8 cellular contexts compared by ENCODE assay signal in genomic region chr19:45424191-45425058, GRCh38. TPM values are rescaled to one million over a fixed set of nuclear protein-coding genes. Genes with fewer than 3 reads are reported as not detected.
DNase-seq lines count a peak whose midpoint lies in the region; ATAC-seq, FAIRE-seq and TF ChIP-seq lines count a peak whose summit lies in the region.

No MANE protein-coding gene starts in this region.

- ATAC-seq in GM12878: peak; percentile 42
- ATAC-seq in GM21423 (IDR thresholded peaks at IDR 0.05; ENCODE audit: unreplicated experiment): no peak
- no peak for ATAC-seq in GM18858 (IDR thresholded peaks at IDR 0.05; ENCODE audit: unreplicated experiment)

- 2% methylated on average over 21 of the region's 24 CpGs for WGBS in GM12878 (ENCODE audit: insufficient coverage, insufficient replicate concordance, low lambda C conversion rate, missing lambda C conversion rate)

- H3K4me2 ChIP-seq in GM12878 (ENCODE audit: control insufficient read depth, insufficient read depth) (peak overlapping the region; percentile 99), skeletal muscle satellite cell (ENCODE audit: low read length) (peak overlapping the region; percentile 87)

- no peak for TF ChIP-seq POLR2A in GM12878 (IDR thresholded peaks at IDR 0.05; ENCODE audit: low read depth, low read length)

- RAD21 ChIA-PET in GM12878 (lab: Charles Lee; ENCODE audit: unreplicated experiment): interaction anchor here (0.7 to 3.5 kb wide), 8 partner anchors 15 to 268 kb away, joined by 3 to 15 read pairs (median 4); partner anchors contain the start of genes PPP1R13L and QPCTL

- H3K9me3 Mint-ChIP-seq in HFFc6: no peaks in the 10 kb centered on the region

- FAIRE-seq in GM12878 (lab: Jason Lieb, UNC): no peak

- CTCF ChIA-PET in GM12878 (lab: Yijun Ruan, JAX): interaction anchor here (0.6 to 3.0 kb wide), 8 partner anchors 15 to 62 kb away, joined by 3 to 25 read pairs (median 4); no protein-coding TSS in a partner anchor

- POLR2A ChIA-PET in GM12878 (lab: Charles Lee): interaction anchor here (0.6 to 2.4 kb wide), 11 partner anchors 14 to 369 kb away, joined by 3 to 16 read pairs (median 5); partner anchors contain the start of gene PPP1R13L

- in situ Hi-C loops in GM12878 (cut with MboI): no loop called here

- H3K4me1 ChIP-seq in GM12878 (ENCODE audit: control insufficient read depth, insufficient read depth, low read length) (peaks cover 27% of the 10 kb centered on the region), iPS-18a (ENCODE audit: control insufficient read depth, low read depth, low read length) (peaks cover 11% of the 10 kb centered on the region), skeletal muscle satellite cell (ENCODE audit: control insufficient read depth, insufficient read depth, low read length) (peaks cover 54% of the 10 kb centered on the region)

- no peak for TF ChIP-seq EP300 in GM12878 (IDR thresholded peaks at IDR 0.05; ENCODE audit: borderline replicate concordance in 1 of 2, control insufficient read depth in 1 of 2, low read depth in 2 of 2, low read length in 2 of 2)

- SMC1A ChIA-PET in GM12878 (lab: Charles Lee; ENCODE audit: uncharacterized antibody, unreplicated experiment): interaction anchor here (0.6 to 3.7 kb wide), 4 partner anchors 21 to 345 kb away, joined by 3 to 18 read pairs (median 3); no protein-coding TSS in a partner anchor

- H3K27ac ChIP-seq in GM12878 (ENCODE audit: control insufficient read depth, insufficient read depth) (peak overlapping the region; percentile 91), iPS-18a (ENCODE audit: low read length) (peak overlapping the region; percentile 80)

- TF ChIP-seq RAD21 in GM12878 (IDR thresholded peaks at IDR 0.05; ENCODE audit: insufficient read depth, low read depth, low read length): no peak

- TF ChIP-seq CTCF in HFFc6 (IDR thresholded peaks at IDR 0.05) (no peak), GM12878 (IDR thresholded peaks at IDR 0.05 in 2 of 3, conservative IDR thresholded peaks at IDR 0.05 in 1 of 3; ENCODE audit: control insufficient read depth in 2 of 3, extremely low read depth in 1 of 3, insufficient read depth in 1 of 3, low read depth in 3 of 3, low read length in 3 of 3) (no peak)

- H3K9ac ChIP-seq in GM12878 (ENCODE audit: control insufficient read depth, insufficient read depth, low read length) (peak overlapping the region; percentile 80), iPS-18a (ENCODE audit: low read length) (peak overlapping the region; percentile 67), skeletal muscle satellite cell (ENCODE audit: low read depth, low read length) (peak overlapping the region; percentile 90)

- H3K4me1 Mint-ChIP-seq in HFFc6 (ENCODE audit: low read depth): peaks cover 70% of the 10 kb centered on the region

- peak overlapping the region; percentile 97 for H3K4me3 Mint-ChIP-seq in HFFc6

- H4K20me1 ChIP-seq in GM12878 (ENCODE audit: control insufficient read depth, insufficient read depth): no peaks in the 10 kb centered on the region

- peak overlapping the region; percentile 99 for H3K27ac Mint-ChIP-seq in HFFc6

- H3K36me3 ChIP-seq in GM12878 (ENCODE audit: control insufficient read depth in 2 of 2, insufficient read depth in 2 of 2, low read length in 1 of 2): no peaks in the 10 kb centered on the region
- no peaks in the 10 kb centered on the region for H3K36me3 ChIP-seq in iPS-18a (ENCODE audit: control insufficient read depth, low read depth, low read length)
- H3K36me3 ChIP-seq in skeletal muscle satellite cell (ENCODE audit: insufficient read depth, low read length): peaks cover 20% of the 10 kb centered on the region

- peaks cover 16% of the 10 kb centered on the region for H3K79me2 ChIP-seq in GM12878 (ENCODE audit: control insufficient read depth, insufficient read depth, low read length)

- peaks cover 9% of the 10 kb centered on the region for H3K27me3 Mint-ChIP-seq in HFFc6 (ENCODE audit: insufficient read depth)

- no peaks in the 10 kb centered on the region for H3K27me3 ChIP-seq in GM12878 (replicated peaks in 1 of 2; ENCODE audit: control insufficient read depth in 2 of 2, insufficient read depth in 2 of 2, low read length in 1 of 2)
- H3K27me3 ChIP-seq in iPS-18a (ENCODE audit: control insufficient read depth, insufficient read depth, low read length): peaks cover 4% of the 10 kb centered on the region
- H3K27me3 ChIP-seq in skeletal muscle satellite cell (ENCODE audit: control insufficient read depth, insufficient read depth, low read length): no peaks in the 10 kb centered on the region

- peak overlapping the region; percentile 88 for H2AFZ ChIP-seq in GM12878 (ENCODE audit: control insufficient read depth, low read depth, low read length)

- intact Hi-C loops in GM12878 (cut with micrococcal nuclease; ENCODE audit: unreplicated experiment): no loop called here

- H3K4me3 ChIP-seq in GM12878 (peak overlapping the region; percentile 82), iPS-18a (ENCODE audit: low read length) (peak overlapping the region; percentile 86), skeletal muscle satellite cell (ENCODE audit: low read length) (peak overlapping the region; percentile 82)

- H3K9me3 ChIP-seq in GM12878 (replicated peaks; ENCODE audit: control insufficient read depth, insufficient read depth, low read length): no peaks in the 10 kb centered on the region
- no peaks in the 10 kb centered on the region for H3K9me3 ChIP-seq in iPS-18a (ENCODE audit: control insufficient read depth, low read depth, low read length)
- no peaks in the 10 kb centered on the region for H3K9me3 ChIP-seq in skeletal muscle satellite cell (replicated peaks; ENCODE audit: low read length)

- peaks cover 15% of the 10 kb centered on the region for H3K36me3 Mint-ChIP-seq in HFFc6 (ENCODE audit: low read depth)

- BruUV-seq in GM12878 (replicated peaks; lab: Mats Ljungman, UMichigan): no TSS peak

- DNase-seq in DMS153 treated with DMSO at 0.1 percent for 48 hours (lab: John Stamatoyannopoulos, UW; ENCODE audit: unreplicated experiment) (peak; percentile 51), HFFc6 (peak; percentile 96), RKO (ENCODE audit: low spot score) (peak; percentile 100), GM12878 (ENCODE audit: low read depth, low spot score) (no peak)

RNA-seq across cellular contexts. Expression of gene ERCC1, which starts 0.7 kb away (rescaled TPM):
- total RNA-seq in HFFc6 (2021; fragmentation: NEBNext Ultra II Directional; extraction: Animal tissue kit (Norgen Biotek cat#: 25700)): 100 to 1,000 TPM; 106 to 129 (median 117) TPM
- 59.3 and 59.4 TPM in 2 replicates for total RNA-seq in GM12878 (2013; cell fraction: nucleolus; rRNA removed)
- 74.7 and 82.6 TPM in 2 replicates for total RNA-seq in GM12878 (2014; rRNA removed)
- 45.4 and 57.2 TPM in 2 replicates for total RNA-seq in GM12878 (2014; rRNA removed; fragmentation: Illumina TruSeq; extraction: Trizol)
- total RNA-seq in GM12878 (2021): 70.1 and 75.3 TPM in 2 replicates
- polyA plus RNA-seq in GM12878 (2011; ENCODE audit: low read depth): 161 TPM
- polyA plus RNA-seq in GM12878 (2011; rRNA removed): 36.8 and 65.0 TPM in 2 replicates
- polyA plus RNA-seq in GM12878 (2011; cell fraction: cytosol; rRNA removed): 105 and 127 TPM in 2 replicates
- 101 and 105 TPM in 2 replicates for polyA plus RNA-seq in GM12878 (2011; cell fraction: nucleus; rRNA removed)
- polyA plus RNA-seq in GM12878 (2012): 49.9 and 53.1 TPM in 2 replicates
- 23.1 and 52.0 TPM in 2 replicates for polyA plus RNA-seq in GM12878 (2014; fragmentation: Illumina TruSeq; extraction: Trizol)
- polyA plus RNA-seq in GM12878 (2014; fragmentation: Nextera tagmentation; extraction: Ambion mirVana): 10 to 100 TPM; 14.7 to 36.8 TPM
- 104 and 113 TPM in 2 replicates for polyA plus RNA-seq in GM12878 (2014; rRNA removed)
- polyA plus RNA-seq in GM12878 (2016; fragmentation: Nextera tagmentation; extraction: Ambion mirVana): 10 to 100 TPM; 54.2 to 66.8 TPM
- 51.6 and 101 TPM in 2 replicates for polyA minus RNA-seq in GM12878 (2011; rRNA and poly(A)+ RNA removed)
- 45.3 and 49.4 TPM in 2 replicates for polyA minus RNA-seq in GM12878 (2011; cell fraction: cytosol; rRNA and poly(A)+ RNA removed)
- 28.0 and 31.4 TPM in 2 replicates for polyA minus RNA-seq in GM12878 (2011; cell fraction: nucleus; rRNA and poly(A)+ RNA removed)
- 167 and 201 TPM in 2 replicates for total RNA-seq in skeletal muscle satellite cell (2012; rRNA removed)

RNA-seq across cellular contexts. Expression of gene POLR1G, which starts 18.0 kb away (rescaled TPM):
- 10 to 100 TPM; 13.7 to 25.8 (median 15.1) TPM for total RNA-seq in HFFc6 (2021; fragmentation: NEBNext Ultra II Directional; extraction: Animal tissue kit (Norgen Biotek cat#: 25700))
- 2.6 and 3.9 TPM in 2 replicates for total RNA-seq in GM12878 (2013; cell fraction: nucleolus; rRNA removed)
- total RNA-seq in GM12878 (2014; rRNA removed): 18.4 and 30.9 TPM in 2 replicates
- 19.5 and 23.2 TPM in 2 replicates for total RNA-seq in GM12878 (2014; rRNA removed; fragmentation: Illumina TruSeq; extraction: Trizol)
- 18.8 TPM in 2 replicates for total RNA-seq in GM12878 (2021)
- polyA plus RNA-seq in GM12878 (2011; ENCODE audit: low read depth): 1.3 TPM
- polyA plus RNA-seq in GM12878 (2011; rRNA removed): 3.1 and 5.0 TPM in 2 replicates
- 5.4 and 6.9 TPM in 2 replicates for polyA plus RNA-seq in GM12878 (2011; cell fraction: cytosol; rRNA removed)
- 2.1 and 4.8 TPM in 2 replicates for polyA plus RNA-seq in GM12878 (2011; cell fraction: nucleus; rRNA removed)
- 3.3 and 4.2 TPM in 2 replicates for polyA plus RNA-seq in GM12878 (2012)
- 13.3 and 22.1 TPM in 2 replicates for polyA plus RNA-seq in GM12878 (2014; fragmentation: Illumina TruSeq; extraction: Trizol)
- polyA plus RNA-seq in GM12878 (2014; fragmentation: Nextera tagmentation; extraction: Ambion mirVana): 1 to 10 TPM; 2.0 to 5.4 TPM
- 17.4 and 24.4 TPM in 2 replicates for polyA plus RNA-seq in GM12878 (2014; rRNA removed)
- polyA plus RNA-seq in GM12878 (2016; fragmentation: Nextera tagmentation; extraction: Ambion mirVana): 10 to 100 TPM; 23.2 to 24.3 TPM
- polyA minus RNA-seq in GM12878 (2011; rRNA and poly(A)+ RNA removed): 2.6 and 3.6 TPM in 2 replicates
- 4.0 and 6.8 TPM in 2 replicates for polyA minus RNA-seq in GM12878 (2011; cell fraction: cytosol; rRNA and poly(A)+ RNA removed)
- 1.3 and 3.3 TPM in 2 replicates for polyA minus RNA-seq in GM12878 (2011; cell fraction: nucleus; rRNA and poly(A)+ RNA removed)
- total RNA-seq in skeletal muscle satellite cell (2012; rRNA removed): 11.9 and 16.6 TPM in 2 replicates

RNA-seq across cellular contexts. Expression of gene PPP1R13L, which starts 19.6 kb away (rescaled TPM):
- total RNA-seq in HFFc6 (2021; fragmentation: NEBNext Ultra II Directional; extraction: Animal tissue kit (Norgen Biotek cat#: 25700)): 10 to 100 TPM; 10.2 to 24.7 (median 22.2) TPM
- total RNA-seq in GM12878 (2013; cell fraction: nucleolus; rRNA removed): 34.6 and 46.1 TPM in 2 replicates
- 1.8 and 2.5 TPM in 2 replicates for total RNA-seq in GM12878 (2014; rRNA removed)
- 1.2 and 1.3 TPM in 2 replicates for total RNA-seq in GM12878 (2014; rRNA removed; fragmentation: Illumina TruSeq; extraction: Trizol)
- total RNA-seq in GM12878 (2021): 10.0 and 11.0 TPM in 2 replicates
- 15.1 TPM for polyA plus RNA-seq in GM12878 (2011; ENCODE audit: low read depth)
- 2.3 and 2.4 TPM in 2 replicates for polyA plus RNA-seq in GM12878 (2011; rRNA removed)
- polyA plus RNA-seq in GM12878 (2011; cell fraction: cytosol; rRNA removed): 3.5 and 3.6 TPM in 2 replicates
- 15.1 and 17.8 TPM in 2 replicates for polyA plus RNA-seq in GM12878 (2011; cell fraction: nucleus; rRNA removed)
- 23.7 and 26.2 TPM in 2 replicates for polyA plus RNA-seq in GM12878 (2012)
- 3.0 and 3.3 TPM in 2 replicates for polyA plus RNA-seq in GM12878 (2014; fragmentation: Illumina TruSeq; extraction: Trizol)
- polyA plus RNA-seq in GM12878 (2014; fragmentation: Nextera tagmentation; extraction: Ambion mirVana): 1 to 10 TPM in 1 of 2 experiments, under 1 TPM in 1; 0.40 to 1.9 TPM
- polyA plus RNA-seq in GM12878 (2014; rRNA removed): 4.4 and 4.7 TPM in 2 replicates
- 1 to 10 TPM; 2.4 to 2.6 TPM for polyA plus RNA-seq in GM12878 (2016; fragmentation: Nextera tagmentation; extraction: Ambion mirVana)
- polyA minus RNA-seq in GM12878 (2011; rRNA and poly(A)+ RNA removed): 2.3 and 4.3 TPM in 2 replicates
- polyA minus RNA-seq in GM12878 (2011; cell fraction: cytosol; rRNA and poly(A)+ RNA removed): 2.5 and 4.3 TPM in 2 replicates
- 3.1 and 4.4 TPM in 2 replicates for polyA minus RNA-seq in GM12878 (2011; cell fraction: nucleus; rRNA and poly(A)+ RNA removed)
- total RNA-seq in skeletal muscle satellite cell (2012; rRNA removed): 0.25 and 0.66 TPM in 2 replicates

RNA-seq across cellular contexts. Expression of gene FOSB, which starts 43.4 kb away (rescaled TPM):
- 10 to 100 TPM; 35.0 to 71.5 (median 62.9) TPM for total RNA-seq in HFFc6 (2021; fragmentation: NEBNext Ultra II Directional; extraction: Animal tissue kit (Norgen Biotek cat#: 25700))
- 2.5 and 2.8 TPM in 2 replicates for total RNA-seq in GM12878 (2013; cell fraction: nucleolus; rRNA removed)
- total RNA-seq in GM12878 (2014; rRNA removed) (0.11 and 0.44 TPM in 2 replicates), GM12878 (2014; rRNA removed; fragmentation: Illumina TruSeq; extraction: Trizol) (0.14 and 0.31 TPM in 2 replicates), GM12878 (2021) (0.56 and 0.69 TPM in 2 replicates)
- polyA plus RNA-seq in GM12878 (2011; ENCODE audit: low read depth): 0.52 TPM
- polyA plus RNA-seq in GM12878 (2011; rRNA removed) (0.13 and 0.20 TPM in 2 replicates), GM12878 (2014; fragmentation: Illumina TruSeq; extraction: Trizol) (0.28 and 0.35 TPM in 2 replicates), GM12878 (2014; fragmentation: Nextera tagmentation; extraction: Ambion mirVana) (under 1 TPM; 0.06 to 0.07 TPM), GM12878 (2014; rRNA removed) (0.24 and 0.34 TPM in 2 replicates), GM12878 (2016; fragmentation: Nextera tagmentation; extraction: Ambion mirVana) (under 1 TPM; 0.29 to 0.45 TPM)
- polyA plus RNA-seq in GM12878 (2011; cell fraction: cytosol; rRNA removed): 0.25 and 0.34 TPM in 2 replicates
- polyA plus RNA-seq in GM12878 (2011; cell fraction: nucleus; rRNA removed): 1.6 and 1.8 TPM in 2 replicates
- polyA plus RNA-seq in GM12878 (2012): 0.83 and 1.1 TPM in 2 replicates
- 1.8 and 2.5 TPM in 2 replicates for polyA minus RNA-seq in GM12878 (2011; rRNA and poly(A)+ RNA removed)
- polyA minus RNA-seq in GM12878 (2011; cell fraction: cytosol; rRNA and poly(A)+ RNA removed): not detected in 2 replicates
- 3.9 and 7.5 TPM in 2 replicates for polyA minus RNA-seq in GM12878 (2011; cell fraction: nucleus; rRNA and poly(A)+ RNA removed)
- total RNA-seq in skeletal muscle satellite cell (2012; rRNA removed): 0.66 and 1.0 TPM in 2 replicates

RNA-seq across cellular contexts. Expression of gene ERCC2, which starts 54.1 kb away (rescaled TPM):
- total RNA-seq in HFFc6 (2021; fragmentation: NEBNext Ultra II Directional; extraction: Animal tissue kit (Norgen Biotek cat#: 25700)): 100 to 1,000 TPM in 1 of 6 experiments, 10 to 100 TPM in 5; 80.2 to 108 (median 87.8) TPM
- total RNA-seq in GM12878 (2013; cell fraction: nucleolus; rRNA removed): 19.5 and 22.8 TPM in 2 replicates
- total RNA-seq in GM12878 (2014; rRNA removed) (16.9 and 18.8 TPM in 2 replicates), GM12878 (2014; rRNA removed; fragmentation: Illumina TruSeq; extraction: Trizol) (7.5 and 7.7 TPM in 2 replicates), GM12878 (2021) (38.7 and 40.1 TPM in 2 replicates)
- polyA plus RNA-seq in GM12878 (2011; ENCODE audit: low read depth): 8.8 TPM
- polyA plus RNA-seq in GM12878 (2011; rRNA removed) (7.4 and 27.2 TPM in 2 replicates), GM12878 (2014; fragmentation: Illumina TruSeq; extraction: Trizol) (7.6 and 20.5 TPM in 2 replicates), GM12878 (2014; fragmentation: Nextera tagmentation; extraction: Ambion mirVana) (1 to 10 TPM; 1.3 to 2.4 TPM), GM12878 (2014; rRNA removed) (20.6 and 24.9 TPM in 2 replicates), GM12878 (2016; fragmentation: Nextera tagmentation; extraction: Ambion mirVana) (10 to 100 TPM in 1 of 2 experiments, 1 to 10 TPM in 1; 9.8 to 12.5 TPM)
- polyA plus RNA-seq in GM12878 (2011; cell fraction: cytosol; rRNA removed): 16.8 and 18.1 TPM in 2 replicates
- 73.9 and 87.0 TPM in 2 replicates for polyA plus RNA-seq in GM12878 (2011; cell fraction: nucleus; rRNA removed)
- 25.0 and 25.7 TPM in 2 replicates for polyA plus RNA-seq in GM12878 (2012)
- polyA minus RNA-seq in GM12878 (2011; rRNA and poly(A)+ RNA removed): 25.1 and 39.2 TPM in 2 replicates
- polyA minus RNA-seq in GM12878 (2011; cell fraction: cytosol; rRNA and poly(A)+ RNA removed): 9.8 and 10.8 TPM in 2 replicates
- polyA minus RNA-seq in GM12878 (2011; cell fraction: nucleus; rRNA and poly(A)+ RNA removed): 16.8 and 27.8 TPM in 2 replicates
- total RNA-seq in skeletal muscle satellite cell (2012; rRNA removed): 40.1 and 54.0 TPM in 2 replicates
